ENCODE assay signal across 28 cellular contexts in genomic region chr6:9292975-9293374, GRCh38.
A peak's percentile ranks its signal among the peaks of the same experiment; 100 is the strongest.
DNase-seq lines count a peak whose midpoint lies in the region; ATAC-seq, FAIRE-seq and TF ChIP-seq lines count a peak whose summit lies in the region.
"Had no signal": no experiment of that assay in that cellular context is flagged by ENCODE, and none has a peak within 500 bp of the region (broad histone marks: within the 10 kb centered on the region; RNA-seq: fewer than 3 reads in every experiment).

No MANE protein-coding gene starts in this region.

- H3K9me3 ChIP-seq in GM23248 (ENCODE audit: low read depth) (no peaks in the 10 kb centered on the region), mesenchymal stem cell (ENCODE audit: control insufficient read depth, low read length) (no peaks in the 10 kb centered on the region)
- H3K9me3 ChIP-seq: ovary, SJSA1, tibial nerve had no signal

- no peak overlapping the region for H3K4ac ChIP-seq in mesenchymal stem cell (ENCODE audit: low read depth in 1 of 2, low read length in 2 of 2)

- H4K91ac ChIP-seq in mesenchymal stem cell (ENCODE audit: low read length): no peak overlapping the region

- no peaks in the 10 kb centered on the region for H3F3A ChIP-seq in GM23248 (ENCODE audit: insufficient read depth)

- in situ Hi-C loops in astrocyte of the cerebellum (cut with HindIII; ENCODE audit: low sequenced_read_pairs): no loop called here
- in situ Hi-C loops in GM23248 (cut with MboI): no loop called here

- no peak overlapping the region for H3K9ac ChIP-seq in GM23248
- H3K9ac ChIP-seq in mesenchymal stem cell (ENCODE audit: low read length): no peak overlapping the region

- H4K8ac ChIP-seq in mesenchymal stem cell (ENCODE audit: low read length): no peak overlapping the region

- H2AK5ac ChIP-seq in mesenchymal stem cell (ENCODE audit: low read length, severe bottlenecking): no peak overlapping the region

- TF ChIP-seq CTCF in astrocyte of the cerebellum (IDR thresholded peaks at IDR 0.05; ENCODE audit: low read depth, low read length, missing control alignments): no peak
- TF ChIP-seq CTCF in fibroblast of pulmonary artery (IDR thresholded peaks at IDR 0.05; ENCODE audit: low read length, missing control alignments): no peak

- H3K14ac ChIP-seq in mesenchymal stem cell (ENCODE audit: low read length in 2 of 2): no peak overlapping the region

- peak; percentile 91 for FAIRE-seq in H54 (lab: Jason Lieb, UNC)
- FAIRE-seq: kidney, RCC 7860, small intestine had no signal

- H3K36me3 ChIP-seq in GM23248 (ENCODE audit: low read depth): no peaks in the 10 kb centered on the region
- no peaks in the 10 kb centered on the region for H3K36me3 ChIP-seq in mesenchymal stem cell (ENCODE audit: control insufficient read depth in 1 of 2, insufficient read depth in 2 of 2, low read depth in 1 of 2, low read length in 2 of 2)
- H3K36me3 ChIP-seq: ovary, SJSA1, tibial nerve had no signal

- no peak overlapping the region for H2BK15ac ChIP-seq in mesenchymal stem cell (ENCODE audit: low read depth, poor library complexity, severe bottlenecking)

- WGBS in GM23248 (ENCODE audit: low coverage in 1 of 2, low lambda C conversion rate in 2 of 2, missing lambda C conversion rate in 2 of 2), 2 experiments: 27 to 30% methylated on average over 3 of the region's 3 CpGs
- 62% methylated on average over 3 of the region's 3 CpGs for WGBS in mesenchymal stem cell

- H2AFZ ChIP-seq in GM23248: no peak overlapping the region
- no peak overlapping the region for H2AFZ ChIP-seq in mesenchymal stem cell (ENCODE audit: low read depth, low read length)

- no peak overlapping the region for H3K27ac ChIP-seq in GM23248
- no peak overlapping the region for H3K27ac ChIP-seq in mesenchymal stem cell (ENCODE audit: low read length, poor library complexity, severe bottlenecking)
- H3K27ac ChIP-seq: C4-2B, coronary artery, ovary, SJSA1, tibial nerve had no signal

- H3K18ac ChIP-seq in mesenchymal stem cell (ENCODE audit: low read depth in 1 of 2, low read length in 2 of 2): no peak overlapping the region

- H3K79me1 ChIP-seq in mesenchymal stem cell (replicated peaks; ENCODE audit: low read length, poor library complexity, severe bottlenecking): no peaks in the 10 kb centered on the region

- no peak overlapping the region for H2BK5ac ChIP-seq in mesenchymal stem cell (ENCODE audit: low read depth, low read length, poor library complexity, severe bottlenecking)

- H3K23ac ChIP-seq in mesenchymal stem cell (ENCODE audit: low read length in 2 of 2): no peak overlapping the region

- H3K9me2 ChIP-seq in GM23248 (ENCODE audit: insufficient read depth): no peaks in the 10 kb centered on the region

- H3K4me3 ChIP-seq in astrocyte of the cerebellum (ENCODE audit: low read depth, low read length): no peak overlapping the region
- no peak overlapping the region for H3K4me3 ChIP-seq in fibroblast of pulmonary artery (replicated peaks; ENCODE audit: low read depth, low read length)
- no peak overlapping the region for H3K4me3 ChIP-seq in GM23248
- no peak overlapping the region for H3K4me3 ChIP-seq in mesenchymal stem cell (ENCODE audit: insufficient read depth in 1 of 2, low read depth in 1 of 2, low read length in 2 of 2)
- H3K4me3 ChIP-seq: coronary artery, ovary, SJSA1, tibial nerve had no signal

- no peaks in the 10 kb centered on the region for H4K20me1 ChIP-seq in GM23248 (ENCODE audit: insufficient read depth)

- no peak for TF ChIP-seq POLR2A in H54 (IDR thresholded peaks at IDR 0.05; ENCODE audit: low read depth, low read length)

- peak; percentile 16 for DNase-seq in H54 (ENCODE audit: insufficient read length, low spot score)
- peak; percentile 99 for DNase-seq in astrocyte of the cerebellum (ENCODE audit: low read depth)
- DNase-seq in fibroblast of pulmonary artery (ENCODE audit: low read depth): peak; percentile 3
- peak; percentile 69 for DNase-seq in smooth muscle cell of the brain vasculature (ENCODE audit: low read depth, low spot score)
- DNase-seq in GM23248: no peak
- DNase-seq in mesenchymal stem cell: no peak
- DNase-seq: activated B cell treated with CpG ODN at 0.5 μM for 24 hours; activated CD4-positive, alpha-beta T cell treated with anti-CD3 and anti-CD28 coated beads, Interleukin-2, amount 50 U/mL, for 1 hour; activated gamma-delta T cell treated with Interleukin-2 at 50 U/mL for 16 hours; activated naive CD8-positive, alpha-beta T cell treated with anti-CD3 and anti-CD28 coated beads, Interleukin-2, amount 50 U/mL, for 24 hours; activated T-cell treated with anti-CD3 and anti-CD28 coated beads, Interleukin-2, amount 50 U/mL, for 4 hours; DMS79 treated with DMSO at 0.1 percent for 48 hours; endodermal cell; kidney; NCI-H1092 treated with DMSO at 0.1 percent for 48 hours; NCI-H2029; NCI-H526; ovary; small intestine; stimulated activated CD4-positive, alpha-beta T cell treated with anti-CD3 and anti-CD28 coated beads, Interleukin-2, amount 100 ng/mL, for 24 hours; T-helper 1 cell had no signal

- H3K4me1 ChIP-seq in GM23248 (ENCODE audit: insufficient read depth): no peaks in the 10 kb centered on the region; the same call in 1 of the 2 replicates
- H3K4me1 ChIP-seq in mesenchymal stem cell (ENCODE audit: control insufficient read depth, insufficient read depth, low read depth, low read length): no peaks in the 10 kb centered on the region
- H3K4me1 ChIP-seq: SJSA1, tibial nerve had no signal

- no peaks in the 10 kb centered on the region for H3K27me3 ChIP-seq in GM23248 (replicated peaks; ENCODE audit: insufficient read depth)
- no peaks in the 10 kb centered on the region for H3K27me3 ChIP-seq in mesenchymal stem cell (ENCODE audit: control insufficient read depth in 1 of 2, insufficient read depth in 1 of 2, low read length in 2 of 2)
- H3K27me3 ChIP-seq: ovary, SJSA1, tibial nerve had no signal

- no peak for ATAC-seq in GM21360 (IDR thresholded peaks at IDR 0.05; ENCODE audit: unreplicated experiment)
- ATAC-seq: activated naive CD8-positive, alpha-beta T cell treated with anti-CD3 and anti-CD28 coated beads, Interleukin-2, amount 50 U/mL, for 24 hours; activated T-cell treated with anti-CD3 and anti-CD28 coated beads, Interleukin-2, amount 50 U/mL, for 4 hours; natural killer cell treated with Interleukin-12 subunit alpha and Interleukin-12 subunit beta and Interleukin-15 and Interleukin-18, amount 100 ng/mL, for 72 hours had no signal

- no peaks in the 10 kb centered on the region for H3K79me2 ChIP-seq in GM23248 (ENCODE audit: insufficient read depth)

- H3K4me2 ChIP-seq in GM23248 (ENCODE audit: unreplicated experiment) (no peak overlapping the region), mesenchymal stem cell (ENCODE audit: low read length, poor library complexity, severe bottlenecking) (no peak overlapping the region)

- H2BK120ac ChIP-seq in mesenchymal stem cell (ENCODE audit: low read depth, low read length): no peak overlapping the region

- H2BK12ac ChIP-seq in mesenchymal stem cell (ENCODE audit: low read length in 2 of 2): no peak overlapping the region

Comparison
In these comparisons a context has a peak if more than half of its experiments do, and no peak if none do; other contexts are left out.
1. DNase-seq: peak in H54 (single experiment), astrocyte of the cerebellum (single experiment), fibroblast of pulmonary artery (single experiment) and smooth muscle cell of the brain vasculature (single experiment); none in GM23248 (single experiment) and mesenchymal stem cell (single experiment).